Comparison of ENCODE assay signal across 17 cellular contexts in the genomic region with DNA sequence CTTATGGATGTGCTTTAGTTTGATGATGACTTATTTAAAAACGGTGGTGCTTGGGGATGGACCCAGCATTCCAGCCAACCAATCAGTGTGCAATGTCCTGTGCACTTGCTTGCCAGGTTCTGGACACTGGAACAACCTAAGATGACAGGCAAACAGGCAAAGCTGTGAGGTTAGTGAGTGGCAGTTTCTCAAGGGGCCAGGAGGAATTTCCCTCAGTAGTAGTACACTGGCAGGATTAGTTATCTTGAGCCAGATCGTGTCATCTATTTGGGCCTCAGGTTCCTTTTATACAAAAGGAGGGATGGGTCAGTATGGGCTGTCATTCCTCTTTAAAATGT. TPM values are rescaled to one million over a fixed set of nuclear protein-coding genes. Genes with fewer than 3 reads are reported as not detected.
DNase-seq lines count a peak whose midpoint lies in the region; ATAC-seq and TF ChIP-seq lines count a peak whose summit lies in the region.
"Had no signal": no experiment of that assay in that cellular context is flagged by ENCODE, and none has a peak within 500 bp of the region (broad histone marks: within the 10 kb centered on the region; RNA-seq: fewer than 3 reads in every experiment).

No MANE protein-coding gene starts in this region.

- POLR2A ChIA-PET in activated CD4-positive, alpha-beta T cell treated with anti-CD3 and anti-CD28 coated beads, Interleukin-2, amount 10 ng/mL, durations not matched to agents 7 days and 5 days (lab: Charles Lee) = no interaction called here
- POLR2A ChIA-PET in CD8-positive, alpha-beta memory T cell (lab: Charles Lee) = no interaction called here
- POLR2A ChIA-PET in naive thymus-derived CD8-positive, alpha-beta T cell (lab: Charles Lee) = interaction anchor here (0.9 kb wide), 1 partner anchor 25 kb away, joined by 4 read pairs; no protein-coding TSS in a partner anchor

- peak overlapping the region; percentile 3 for H3K27ac Mint-ChIP-seq in activated CD4-positive, alpha-beta T cell treated with anti-CD3 and anti-CD28 coated beads, Interleukin-2, amount 10 ng/mL, durations not matched to agents 7 days and 5 days
- H3K27ac Mint-ChIP-seq in CD8-positive, alpha-beta memory T cell = peak overlapping the region in 6 of 8 donors; percentile 0 to 83 (median 74)
- H3K27ac Mint-ChIP-seq in activated naive CD8-positive, alpha-beta T cell = peak overlapping the region; percentile 69
- H3K27ac Mint-ChIP-seq in naive thymus-derived CD8-positive, alpha-beta T cell = peak overlapping the region in 9 of 10 donors; percentile 43 to 99 (median 85)

- DNase-seq in activated CD4-positive, alpha-beta T cell treated with anti-CD3 and anti-CD28 coated beads, Interleukin-2, amount 10 ng/mL, durations not matched to agents 7 days and 5 days = no peak
- no peak for DNase-seq in activated CD4-positive, alpha-beta T cell treated with anti-CD3 and anti-CD28 coated beads, Interleukin-2, amount 50 U/mL, for 48 hours
- no peak for DNase-seq in CD8-positive, alpha-beta memory T cell
- no peak for DNase-seq in naive thymus-derived CD8-positive, alpha-beta T cell
- DNase-seq in DMS79 treated with DMSO at 0.1 percent for 48 hours (lab: John Stamatoyannopoulos, UW) (no peak), middle frontal gyrus (ENCODE audit: extremely low spot score, low spot score) (no peak), breast epithelium (ENCODE audit: low spot score in 2 of 2) (no peak)
- DNase-seq: activated CD4-positive, alpha-beta T cell treated with anti-CD3 and anti-CD28 coated beads for 4 hours; activated T-cell treated with anti-CD3 and anti-CD28 coated beads, Interleukin-2, amount 50 U/mL, for 48 hours; foreskin fibroblast; GOT3; hypothalamus; NCI-H748 treated with DMSO at 0.1 percent for 48 hours; stimulated activated CD8-positive, alpha-beta memory T cell treated with anti-CD3 and anti-CD28 coated beads, Interleukin-4, amount 100 ng/mL, for 48 hours; tibial artery had no signal

- TF ChIP-seq CTCF in breast epithelium (IDR thresholded peaks at IDR 0.05) = no peak

- peaks cover 92% of the 10 kb centered on the region for H3K4me1 ChIP-seq in CD8-positive, alpha-beta memory T cell (ENCODE audit: insufficient read depth, low read length)
- peaks cover 2 to 6% of the 10 kb centered on the region in 2 donors for H3K4me1 ChIP-seq in breast epithelium

- peaks cover 20% of the 10 kb centered on the region for H3K9me3 Mint-ChIP-seq in activated CD4-positive, alpha-beta T cell treated with anti-CD3 and anti-CD28 coated beads, Interleukin-2, amount 10 ng/mL, durations not matched to agents 7 days and 5 days
- H3K9me3 Mint-ChIP-seq in CD8-positive, alpha-beta memory T cell = no peaks in the 10 kb centered on the region
- H3K9me3 Mint-ChIP-seq in activated naive CD8-positive, alpha-beta T cell (ENCODE audit: low read depth) = peaks cover 6% of the 10 kb centered on the region
- peaks cover 0 to 6% (median 0%) of the 10 kb centered on the region in 9 donors for H3K9me3 Mint-ChIP-seq in naive thymus-derived CD8-positive, alpha-beta T cell

- no peaks in the 10 kb centered on the region for H3K27me3 Mint-ChIP-seq in activated CD4-positive, alpha-beta T cell treated with anti-CD3 and anti-CD28 coated beads, Interleukin-2, amount 10 ng/mL, durations not matched to agents 7 days and 5 days
- H3K27me3 Mint-ChIP-seq in CD8-positive, alpha-beta memory T cell = no peaks in the 10 kb centered on the region
- H3K27me3 Mint-ChIP-seq in activated naive CD8-positive, alpha-beta T cell = no peaks in the 10 kb centered on the region
- H3K27me3 Mint-ChIP-seq in naive thymus-derived CD8-positive, alpha-beta T cell = no peaks in the 10 kb centered on the region

- ATAC-seq in naive thymus-derived CD8-positive, alpha-beta T cell = no peak

- peaks cover 91% of the 10 kb centered on the region for H3K4me1 Mint-ChIP-seq in activated CD4-positive, alpha-beta T cell treated with anti-CD3 and anti-CD28 coated beads, Interleukin-2, amount 10 ng/mL, durations not matched to agents 7 days and 5 days
- H3K4me1 Mint-ChIP-seq in CD8-positive, alpha-beta memory T cell = peaks cover 72 to 94% (median 93%) of the 10 kb centered on the region in 3 donors
- peaks cover 97% of the 10 kb centered on the region for H3K4me1 Mint-ChIP-seq in activated naive CD8-positive, alpha-beta T cell (ENCODE audit: low read depth)
- peaks cover 50 to 97% (median 93%) of the 10 kb centered on the region in 4 donors for H3K4me1 Mint-ChIP-seq in naive thymus-derived CD8-positive, alpha-beta T cell

- intact Hi-C loops in breast epithelium (cut with DNase I; ENCODE audit: low total_unique reads) = no loop called here

- H3K4me3 Mint-ChIP-seq in activated CD4-positive, alpha-beta T cell treated with anti-CD3 and anti-CD28 coated beads, Interleukin-2, amount 10 ng/mL, durations not matched to agents 7 days and 5 days = no peak overlapping the region
- H3K4me3 Mint-ChIP-seq in CD8-positive, alpha-beta memory T cell = peak overlapping the region in 1 of 7 donors; percentile 3
- H3K4me3 Mint-ChIP-seq in activated naive CD8-positive, alpha-beta T cell = no peak overlapping the region
- peak overlapping the region in 5 of 10 donors; percentile 6 to 66 (median 49) for H3K4me3 Mint-ChIP-seq in naive thymus-derived CD8-positive, alpha-beta T cell

- CTCF ChIA-PET in activated CD4-positive, alpha-beta T cell treated with anti-CD3 and anti-CD28 coated beads, Interleukin-2, amount 10 ng/mL, durations not matched to agents 7 days and 5 days (lab: Charles Lee) = no interaction called here
- CTCF ChIA-PET in CD8-positive, alpha-beta memory T cell (lab: Charles Lee) = no interaction called here

- H3K36me3 ChIP-seq in CD8-positive, alpha-beta memory T cell (ENCODE audit: insufficient read depth, low read length) = no peaks in the 10 kb centered on the region
- no peaks in the 10 kb centered on the region for H3K36me3 ChIP-seq in breast epithelium
- H3K36me3 ChIP-seq: tibial artery had no signal

- no peak overlapping the region for H3K27ac ChIP-seq in CD8-positive, alpha-beta memory T cell (ENCODE audit: low read depth, low read length)
- H3K27ac ChIP-seq in breast epithelium = no peak overlapping the region
- H3K27ac ChIP-seq: C4-2B, tibial artery had no signal

- H3K27me3 ChIP-seq in CD8-positive, alpha-beta memory T cell (ENCODE audit: insufficient read depth, low read length, poor library complexity, severe bottlenecking) = no peaks in the 10 kb centered on the region
- no peaks in the 10 kb centered on the region for H3K27me3 ChIP-seq in breast epithelium
- H3K27me3 ChIP-seq: tibial artery had no signal

- peaks cover 61% of the 10 kb centered on the region for H3K36me3 Mint-ChIP-seq in activated CD4-positive, alpha-beta T cell treated with anti-CD3 and anti-CD28 coated beads, Interleukin-2, amount 10 ng/mL, durations not matched to agents 7 days and 5 days (ENCODE audit: low read depth)
- H3K36me3 Mint-ChIP-seq in CD8-positive, alpha-beta memory T cell = peaks cover 0 to 3% (median 0%) of the 10 kb centered on the region in 3 donors
- peaks cover 11% of the 10 kb centered on the region for H3K36me3 Mint-ChIP-seq in activated naive CD8-positive, alpha-beta T cell
- H3K36me3 Mint-ChIP-seq in naive thymus-derived CD8-positive, alpha-beta T cell = peaks cover 0 to 3% (median 0%) of the 10 kb centered on the region in 3 donors

- no peaks in the 10 kb centered on the region for H3K9me3 ChIP-seq in CD8-positive, alpha-beta memory T cell (ENCODE audit: low read length)
- H3K9me3 ChIP-seq in breast epithelium = no peaks in the 10 kb centered on the region
- H3K9me3 ChIP-seq: tibial artery had no signal

- TF ChIP-seq POLR2A in breast epithelium (IDR thresholded peaks at IDR 0.05) = no peak

- no peak overlapping the region for H3K4me3 ChIP-seq in CD8-positive, alpha-beta memory T cell (ENCODE audit: low read length)
- H3K4me3 ChIP-seq in breast epithelium = no peak overlapping the region
- H3K4me3 ChIP-seq: tibial artery had no signal

RNA-seq across cellular contexts. Expression of a gene that starts 26.6 kb away (rescaled TPM):
- total RNA-seq in activated CD4-positive, alpha-beta T cell treated with anti-CD3 and anti-CD28 coated beads, Interleukin-2, amount 10 ng/mL, durations not matched to agents 7 days and 5 days = 100 to 1,000 TPM; 129 to 142 TPM
- total RNA-seq in CD8-positive, alpha-beta memory T cell = 10 to 100 TPM; 30.8 to 36.0 TPM
- polyA plus RNA-seq in CD8-positive, alpha-beta memory T cell = 13.5 TPM
- total RNA-seq in naive thymus-derived CD8-positive, alpha-beta T cell = 100 to 1,000 TPM; 116 to 122 TPM
- 10 to 100 TPM in 2 of 3 donors, 1 to 10 TPM in 1; 9.5 to 26.6 (median 13.0) TPM for polyA plus RNA-seq in naive thymus-derived CD8-positive, alpha-beta T cell
- total RNA-seq in breast epithelium = 10 to 100 TPM; 62.1 to 89.1 (median 74.7) TPM

Comparison
In these comparisons a context has a peak if more than half of its experiments do, and no peak if none do; other contexts are left out.
1. H3K27ac Mint-ChIP-seq: peak in every context shown above with its lines; median percentile 85 in naive thymus-derived CD8-positive, alpha-beta T cell; 74 in CD8-positive, alpha-beta memory T cell; 69 in activated naive CD8-positive, alpha-beta T cell; 3 in activated CD4-positive, alpha-beta T cell treated with anti-CD3 and anti-CD28 coated beads, Interleukin-2, amount 10 ng/mL, durations not matched to agents 7 days and 5 days.